Comparison of ENCODE assay signal across 1 cellular context in the genomic region with DNA sequence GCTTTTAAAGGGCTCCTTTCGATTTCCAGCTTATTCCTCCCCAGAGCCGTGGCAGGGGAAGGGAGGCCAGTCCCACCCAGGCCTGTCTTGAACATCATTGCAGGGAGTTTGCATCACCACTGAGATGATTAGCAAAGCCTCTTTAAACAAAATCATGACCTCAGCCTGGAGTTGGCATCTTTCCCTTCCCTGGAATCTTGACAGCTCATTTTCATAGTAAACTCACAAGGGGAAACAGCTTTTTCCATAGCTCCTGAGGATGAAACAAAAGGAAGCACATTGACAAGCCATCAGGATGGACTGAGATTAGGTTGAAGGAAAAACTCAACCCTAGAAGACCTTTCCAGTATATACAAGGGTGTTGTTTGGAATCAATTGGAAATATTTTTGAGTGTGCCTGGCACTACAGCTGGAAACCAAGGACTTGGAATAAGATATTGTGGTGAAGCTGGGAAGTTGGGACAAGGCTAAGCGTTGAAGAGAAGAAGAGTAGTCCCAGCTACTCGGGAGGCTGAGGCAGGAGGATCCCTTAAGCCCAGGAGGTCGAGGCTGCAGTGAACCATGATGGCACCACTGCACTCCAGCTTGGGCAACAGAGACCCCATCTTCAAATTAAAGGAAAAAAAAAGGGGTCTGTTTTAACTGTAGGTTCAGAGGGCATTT.
A peak's percentile ranks its signal among the peaks of the same experiment; 100 is the strongest.
TF ChIP-seq lines count a peak whose summit lies in the region.

No MANE protein-coding gene starts in this region.

TF ChIP-seq in liver, 16 proteins besides CTCF, POLR2A, EP300 and RAD21 (continued from another document):
- TF ChIP-seq, protein P1, sequence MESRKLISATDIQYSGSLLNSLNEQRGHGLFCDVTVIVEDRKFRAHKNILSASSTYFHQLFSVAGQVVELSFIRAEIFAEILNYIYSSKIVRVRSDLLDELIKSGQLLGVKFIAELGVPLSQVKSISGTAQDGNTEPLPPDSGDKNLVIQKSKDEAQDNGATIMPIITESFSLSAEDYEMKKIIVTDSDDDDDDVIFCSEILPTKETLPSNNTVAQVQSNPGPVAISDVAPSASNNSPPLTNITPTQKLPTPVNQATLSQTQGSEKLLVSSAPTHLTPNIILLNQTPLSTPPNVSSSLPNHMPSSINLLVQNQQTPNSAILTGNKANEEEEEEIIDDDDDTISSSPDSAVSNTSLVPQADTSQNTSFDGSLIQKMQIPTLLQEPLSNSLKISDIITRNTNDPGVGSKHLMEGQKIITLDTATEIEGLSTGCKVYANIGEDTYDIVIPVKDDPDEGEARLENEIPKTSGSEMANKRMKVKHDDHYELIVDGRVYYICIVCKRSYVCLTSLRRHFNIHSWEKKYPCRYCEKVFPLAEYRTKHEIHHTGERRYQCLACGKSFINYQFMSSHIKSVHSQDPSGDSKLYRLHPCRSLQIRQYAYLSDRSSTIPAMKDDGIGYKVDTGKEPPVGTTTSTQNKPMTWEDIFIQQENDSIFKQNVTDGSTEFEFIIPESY (IDR thresholded peaks at IDR 0.05) = no peak
- TF ChIP-seq JUND (IDR thresholded peaks at IDR 0.05) (peak; percentile 70 to 92), RXRA (IDR thresholded peaks at IDR 0.05) (peak in 1 of 2 donors; percentile 69), EGR1 (IDR thresholded peaks at IDR 0.05; ENCODE audit: low read depth in 2 of 2) (no peak), GABPA (IDR thresholded peaks at IDR 0.05 in 1 of 2, conservative IDR thresholded peaks at IDR 0.05 in 1 of 2) (no peak), FOXA2 (IDR thresholded peaks at IDR 0.05) (no peak)
- TF ChIP-seq, protein P2, sequence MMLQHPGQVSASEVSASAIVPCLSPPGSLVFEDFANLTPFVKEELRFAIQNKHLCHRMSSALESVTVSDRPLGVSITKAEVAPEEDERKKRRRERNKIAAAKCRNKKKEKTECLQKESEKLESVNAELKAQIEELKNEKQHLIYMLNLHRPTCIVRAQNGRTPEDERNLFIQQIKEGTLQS (IDR thresholded peaks at IDR 0.05) = peak; percentile 95
